Comparison of ENCODE assay signal across 8 cellular contexts in genomic region chr6:149925974-149926777, GRCh38. TPM values are rescaled to one million over a fixed set of nuclear protein-coding genes. Genes with fewer than 3 reads are reported as not detected.
DNase-seq lines count a peak whose midpoint lies in the region; ATAC-seq, FAIRE-seq and TF ChIP-seq lines count a peak whose summit lies in the region.

No MANE protein-coding gene starts in this region.

- FAIRE-seq in bronchial epithelial cell (lab: Jason Lieb, UNC) (no peak), frontal cortex (lab: Jason Lieb, UNC) (no peak)

- peaks cover 0 to 35% (median 29%) of the 10 kb centered on the region in 6 donors for H3K4me1 ChIP-seq in spleen

- peak; percentile 75 for DNase-seq in AG20443 (ENCODE audit: low spot score)
- DNase-seq in NCI-H2029 (lab: John Stamatoyannopoulos, UW), result peak; percentile 62
- DNase-seq in bronchial epithelial cell (ENCODE audit: low read depth), result peak; percentile 66
- DNase-seq in iris pigment epithelial cell (ENCODE audit: low read depth), result peak; percentile 71
- DNase-seq in spleen, result peak; percentile 90
- no peak for DNase-seq in frontal cortex (ENCODE audit: low spot score in 2 of 2)

- no peaks in the 10 kb centered on the region for H3K27me3 ChIP-seq in bronchial epithelial cell (ENCODE audit: control insufficient read depth, insufficient read depth, low read length)
- peaks cover 0 to 98% (median 39%) of the 10 kb centered on the region in 7 donors for H3K27me3 ChIP-seq in spleen (replicated peaks in 1 of 7)

- H3K4me3 ChIP-seq in bronchial epithelial cell (ENCODE audit: low read depth, low read length) (peak overlapping the region; percentile 47), spleen (peak overlapping the region; percentile 17 to 64 (median 34))

- peak; percentile 63 for ATAC-seq in GM21717 (IDR thresholded peaks at IDR 0.05; ENCODE audit: unreplicated experiment)

- intact Hi-C loops in spleen (cut with DNase I; ENCODE audit: low total_unique reads), result loop anchor here (2.0 kb wide), 1 partner anchor 91 kb away; no protein-coding TSS in a partner anchor

- 2 to 5% (median 3%) methylated on average over 28 to 31 of the region's 31 CpGs for WGBS in spleen, 5 donors

- TF ChIP-seq CTCF in VCaP (conservative IDR thresholded peaks at IDR 0.05) (peak; percentile 91), bronchial epithelial cell (IDR thresholded peaks at IDR 0.05; ENCODE audit: insufficient read depth, low read length, severe bottlenecking) (peak; percentile 96), spleen (IDR thresholded peaks at IDR 0.05 in 8 of 11, conservative IDR thresholded peaks at IDR 0.05 in 3 of 11) (peak; percentile 53 to 96 (median 77))

- H3K9me3 ChIP-seq in spleen, result no peaks in the 10 kb centered on the region

- peaks cover 2% of the 10 kb centered on the region for H3K36me3 ChIP-seq in bronchial epithelial cell (ENCODE audit: control insufficient read depth, insufficient read depth, low read length)
- H3K36me3 ChIP-seq in spleen, result no peaks in the 10 kb centered on the region

- H3K27ac ChIP-seq in VCaP, result peak overlapping the region; percentile 50; the same call in 1 of the 2 replicates
- H3K27ac ChIP-seq in spleen, result peak overlapping the region in 3 of 8 donors; percentile 4 to 40 (median 15)

- TF ChIP-seq POLR2A in spleen (IDR thresholded peaks at IDR 0.05), result no peak

RNA-seq across cellular contexts. Expression of gene RAET1G, which starts 3.3 kb away (rescaled TPM):
- 26.6 and 45.0 TPM in 2 replicates for total RNA-seq in bronchial epithelial cell
- total RNA-seq in spleen, result 1 to 10 TPM in 1 of 7 donors, not detected in 6; 1.2 TPM
- under 1 TPM in 1 of 3 donors, not detected in 2; 0.09 TPM for polyA plus RNA-seq in spleen
- not detected for total RNA-seq in frontal cortex

RNA-seq across cellular contexts. Expression of gene ULBP2, which starts 15.6 kb away (rescaled TPM):
- total RNA-seq in bronchial epithelial cell (2.4 and 12.2 TPM in 2 replicates), spleen (not detected), frontal cortex (5.3 TPM)
- under 1 TPM; 0.10 to 0.30 (median 0.20) TPM for polyA plus RNA-seq in spleen

RNA-seq across cellular contexts. Expression of gene RAET1E, which starts 28.3 kb away (rescaled TPM):
- 19.0 and 35.1 TPM in 2 replicates for total RNA-seq in bronchial epithelial cell
- 1 to 10 TPM in 6 of 7 donors, under 1 TPM in 1; 0.94 to 3.4 (median 2.0) TPM for total RNA-seq in spleen
- under 1 TPM; 0.04 to 0.80 (median 0.23) TPM for polyA plus RNA-seq in spleen
- not detected for total RNA-seq in frontal cortex

RNA-seq across cellular contexts. Expression of gene ULBP1, which starts 37.6 kb away (rescaled TPM):
- total RNA-seq in bronchial epithelial cell (1.1 and 4.1 TPM in 2 replicates), spleen (under 1 TPM in 2 of 7 donors, not detected in 5; 0.23 to 0.34 TPM), frontal cortex (1.6 TPM)
- under 1 TPM in 2 of 3 donors, not detected in 1; 0.03 to 0.08 TPM for polyA plus RNA-seq in spleen

Comparison
In these comparisons a context has a peak if more than half of its experiments do, and no peak if none do; other contexts are left out.
1. DNase-seq: peak in AG20443 (single experiment), NCI-H2029 (single experiment), bronchial epithelial cell (single experiment), iris pigment epithelial cell (single experiment) and spleen (single experiment); none in frontal cortex (0 of 2).
2. RNA of gene RAET1G, which starts 3.3 kb away (total RNA-seq): 26.6 to 45.0 TPM in bronchial epithelial cell; 1.2 TPM in spleen and not detected in frontal cortex (single experiment); every median in the first group is over 10 times any median in the second.
3. Peak in every context shown above with its lines, with median percentiles within 50 percentile points of each other: CTCF ChIP-seq.